In the genomic region with DNA sequence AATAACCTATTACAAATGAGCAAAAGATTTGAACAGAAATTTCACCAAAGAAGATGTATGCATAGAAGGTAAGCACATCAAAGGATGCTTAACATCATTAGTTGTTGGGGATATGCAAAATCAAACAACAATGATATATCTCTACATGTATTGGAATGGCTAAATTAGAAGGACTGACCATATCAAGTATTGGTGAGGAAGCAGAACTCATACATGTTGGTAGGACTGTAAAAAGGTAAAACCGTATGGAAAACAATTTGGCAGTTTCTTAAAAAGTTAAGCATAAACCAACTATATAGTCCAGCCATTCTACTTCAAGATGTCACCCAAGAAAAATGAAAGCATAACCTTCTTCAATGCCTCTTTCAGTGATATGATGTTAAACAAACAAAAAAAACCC, we compare ENCODE assay signal across 1 cellular context.
TF ChIP-seq lines count a peak whose summit lies in the region.

No MANE protein-coding gene starts in this region.

TF ChIP-seq in K562, 482 proteins besides CTCF, POLR2A, EP300 and RAD21 (continued from another document):
- TF ChIP-seq, protein P1, sequence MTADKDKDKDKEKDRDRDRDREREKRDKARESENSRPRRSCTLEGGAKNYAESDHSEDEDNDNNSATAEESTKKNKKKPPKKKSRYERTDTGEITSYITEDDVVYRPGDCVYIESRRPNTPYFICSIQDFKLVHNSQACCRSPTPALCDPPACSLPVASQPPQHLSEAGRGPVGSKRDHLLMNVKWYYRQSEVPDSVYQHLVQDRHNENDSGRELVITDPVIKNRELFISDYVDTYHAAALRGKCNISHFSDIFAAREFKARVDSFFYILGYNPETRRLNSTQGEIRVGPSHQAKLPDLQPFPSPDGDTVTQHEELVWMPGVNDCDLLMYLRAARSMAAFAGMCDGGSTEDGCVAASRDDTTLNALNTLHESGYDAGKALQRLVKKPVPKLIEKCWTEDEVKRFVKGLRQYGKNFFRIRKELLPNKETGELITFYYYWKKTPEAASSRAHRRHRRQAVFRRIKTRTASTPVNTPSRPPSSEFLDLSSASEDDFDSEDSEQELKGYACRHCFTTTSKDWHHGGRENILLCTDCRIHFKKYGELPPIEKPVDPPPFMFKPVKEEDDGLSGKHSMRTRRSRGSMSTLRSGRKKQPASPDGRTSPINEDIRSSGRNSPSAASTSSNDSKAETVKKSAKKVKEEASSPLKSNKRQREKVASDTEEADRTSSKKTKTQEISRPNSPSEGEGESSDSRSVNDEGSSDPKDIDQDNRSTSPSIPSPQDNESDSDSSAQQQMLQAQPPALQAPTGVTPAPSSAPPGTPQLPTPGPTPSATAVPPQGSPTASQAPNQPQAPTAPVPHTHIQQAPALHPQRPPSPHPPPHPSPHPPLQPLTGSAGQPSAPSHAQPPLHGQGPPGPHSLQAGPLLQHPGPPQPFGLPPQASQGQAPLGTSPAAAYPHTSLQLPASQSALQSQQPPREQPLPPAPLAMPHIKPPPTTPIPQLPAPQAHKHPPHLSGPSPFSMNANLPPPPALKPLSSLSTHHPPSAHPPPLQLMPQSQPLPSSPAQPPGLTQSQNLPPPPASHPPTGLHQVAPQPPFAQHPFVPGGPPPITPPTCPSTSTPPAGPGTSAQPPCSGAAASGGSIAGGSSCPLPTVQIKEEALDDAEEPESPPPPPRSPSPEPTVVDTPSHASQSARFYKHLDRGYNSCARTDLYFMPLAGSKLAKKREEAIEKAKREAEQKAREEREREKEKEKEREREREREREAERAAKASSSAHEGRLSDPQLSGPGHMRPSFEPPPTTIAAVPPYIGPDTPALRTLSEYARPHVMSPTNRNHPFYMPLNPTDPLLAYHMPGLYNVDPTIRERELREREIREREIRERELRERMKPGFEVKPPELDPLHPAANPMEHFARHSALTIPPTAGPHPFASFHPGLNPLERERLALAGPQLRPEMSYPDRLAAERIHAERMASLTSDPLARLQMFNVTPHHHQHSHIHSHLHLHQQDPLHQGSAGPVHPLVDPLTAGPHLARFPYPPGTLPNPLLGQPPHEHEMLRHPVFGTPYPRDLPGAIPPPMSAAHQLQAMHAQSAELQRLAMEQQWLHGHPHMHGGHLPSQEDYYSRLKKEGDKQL (CRISPR knock-in tag; IDR thresholded peaks at IDR 0.05; ENCODE audit: borderline replicate concordance) = no peak
- no peak for TF ChIP-seq DLX4 (CRISPR knock-in tag; IDR thresholded peaks at IDR 0.05)
- TF ChIP-seq FOXK1 (CRISPR knock-in tag; IDR thresholded peaks at IDR 0.05; ENCODE audit: borderline replicate concordance) = no peak
- 0 out of 2 replicates have a peak, but pooled peaks have one; percentile 46 for TF ChIP-seq TRIM28 (IDR thresholded peaks at IDR 0.05)
- TF ChIP-seq, protein P2, sequence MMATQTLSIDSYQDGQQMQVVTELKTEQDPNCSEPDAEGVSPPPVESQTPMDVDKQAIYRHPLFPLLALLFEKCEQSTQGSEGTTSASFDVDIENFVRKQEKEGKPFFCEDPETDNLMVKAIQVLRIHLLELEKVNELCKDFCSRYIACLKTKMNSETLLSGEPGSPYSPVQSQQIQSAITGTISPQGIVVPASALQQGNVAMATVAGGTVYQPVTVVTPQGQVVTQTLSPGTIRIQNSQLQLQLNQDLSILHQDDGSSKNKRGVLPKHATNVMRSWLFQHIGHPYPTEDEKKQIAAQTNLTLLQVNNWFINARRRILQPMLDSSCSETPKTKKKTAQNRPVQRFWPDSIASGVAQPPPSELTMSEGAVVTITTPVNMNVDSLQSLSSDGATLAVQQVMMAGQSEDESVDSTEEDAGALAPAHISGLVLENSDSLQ (IDR thresholded peaks at IDR 0.05) = no peak
- TF ChIP-seq ZBTB9 (CRISPR knock-in tag; IDR thresholded peaks at IDR 0.05) = no peak
- TF ChIP-seq CHAMP1 (IDR thresholded peaks at IDR 0.05) = peak; percentile 65
- no peak for TF ChIP-seq NEUROD1 (IDR thresholded peaks at IDR 0.05; ENCODE audit: borderline replicate concordance, low read depth, low read length, partially characterized antibody)
- no peak for TF ChIP-seq TGIF2 (CRISPR knock-in tag; IDR thresholded peaks at IDR 0.05)
- peak in 1 of 2 experiments; percentile 46; a peak in 2 of 4 replicates for TF ChIP-seq KDM1A (IDR thresholded peaks at IDR 0.05)
- TF ChIP-seq RBM25 (IDR thresholded peaks at IDR 0.05; ENCODE audit: low read depth, low read length, severe bottlenecking) = peak; percentile 69
- TF ChIP-seq ARNT (IDR thresholded peaks at IDR 0.05) = no peak
- no peak for TF ChIP-seq POU5F1 (IDR thresholded peaks at IDR 0.05; ENCODE audit: borderline replicate concordance, low read depth, low read length, partially characterized antibody)
- TF ChIP-seq IRF2 (CRISPR knock-in tag; IDR thresholded peaks at IDR 0.05) = no peak
- TF ChIP-seq CBX3 (IDR thresholded peaks at IDR 0.05; ENCODE audit: borderline replicate concordance in 1 of 2, low read length in 2 of 2) = 0 out of 3 replicates have a peak, but pooled peaks of 1 of the 2 experiments have one; percentile 33
